In genomic region chr19:4456566-4456842, GRCh38 we compare ENCODE assay signal across 8 cellular contexts. TPM values are rescaled to one million over a fixed set of nuclear protein-coding genes. Genes with fewer than 3 reads are reported as not detected.
DNase-seq lines count a peak whose midpoint lies in the region; ATAC-seq and TF ChIP-seq lines count a peak whose summit lies in the region.

No MANE protein-coding gene starts in this region.

- H3K36me3 Mint-ChIP-seq in activated naive CD8-positive, alpha-beta T cell: no peaks in the 10 kb centered on the region

- TF ChIP-seq CTCF in MM.1S (IDR thresholded peaks at IDR 0.05; ENCODE audit: low read length) (no peak), heart left ventricle (IDR thresholded peaks at IDR 0.05) (no peak), prostate gland (IDR thresholded peaks at IDR 0.05) (no peak)

- peak in 3 of 4 donors; percentile 4 to 30 (median 13) for ATAC-seq in heart left ventricle

- H2AFZ ChIP-seq in MM.1S (ENCODE audit: low read length): no peak overlapping the region

- H3K4me3 ChIP-seq in MM.1S (ENCODE audit: low read length) (peak overlapping the region; percentile 76), heart left ventricle (peak overlapping the region; percentile 53 to 96 (median 70)), prostate gland (peak overlapping the region; percentile 74 to 88)

- no peaks in the 10 kb centered on the region for H3K9me3 Mint-ChIP-seq in activated naive CD8-positive, alpha-beta T cell (ENCODE audit: low read depth)

- no peaks in the 10 kb centered on the region for H3K36me3 ChIP-seq in MM.1S (replicated peaks; ENCODE audit: insufficient read depth, low read length)
- H3K36me3 ChIP-seq in heart left ventricle: peaks cover 0 to 35% (median 27%) of the 10 kb centered on the region in 9 donors
- H3K36me3 ChIP-seq in prostate gland: peaks cover 11 to 12% of the 10 kb centered on the region in 2 donors

- no peaks in the 10 kb centered on the region for H3F3A ChIP-seq in MM.1S (ENCODE audit: insufficient read depth, low read length)

- H3K27me3 ChIP-seq in MM.1S (replicated peaks; ENCODE audit: insufficient read depth, low read length) (peaks cover 22% of the 10 kb centered on the region), heart left ventricle (no peaks in the 10 kb centered on the region), prostate gland (replicated peaks; ENCODE audit: insufficient read depth) (no peaks in the 10 kb centered on the region)

- H3K4me1 ChIP-seq in MM.1S (ENCODE audit: low read length) (peaks cover 7% of the 10 kb centered on the region), heart left ventricle (peaks cover 0 to 33% (median 20%) of the 10 kb centered on the region in 12 donors), prostate gland (replicated peaks) (peaks cover 17% of the 10 kb centered on the region)

- no peaks in the 10 kb centered on the region for H3K9me3 ChIP-seq in MM.1S (replicated peaks; ENCODE audit: insufficient read depth, low read length)
- no peaks in the 10 kb centered on the region for H3K9me3 ChIP-seq in heart left ventricle
- H3K9me3 ChIP-seq in prostate gland: no peaks in the 10 kb centered on the region

- H3K4me3 Mint-ChIP-seq in activated naive CD8-positive, alpha-beta T cell: peak overlapping the region; percentile 87

- peak; percentile 78 for DNase-seq in Daoy (ENCODE audit: low read depth)
- DNase-seq in MM.1S: no peak
- peak in 1 of 5 donors; percentile 42 for DNase-seq in heart left ventricle
- no peak for DNase-seq in prostate gland (ENCODE audit: low spot score)
- no peak for DNase-seq in NCI-H146 (lab: John Stamatoyannopoulos, UW)
- DNase-seq in activated CD4-positive, CD25-positive, alpha-beta regulatory T cell treated with anti-CD3 and anti-CD28 coated beads, Interleukin-2, amount 50 U/mL, for 72 hours: no peak
- no peak for DNase-seq in cerebellar nuclear complex (lab: John Stamatoyannopoulos, UW)

- peak overlapping the region; percentile 62 for H3K27ac Mint-ChIP-seq in activated naive CD8-positive, alpha-beta T cell

- peak overlapping the region; percentile 94 for H3K4me2 ChIP-seq in MM.1S (ENCODE audit: low read depth, low read length)

- peaks cover 18% of the 10 kb centered on the region for H3K4me1 Mint-ChIP-seq in activated naive CD8-positive, alpha-beta T cell (ENCODE audit: low read depth)

- intact Hi-C loops in heart left ventricle (cut with DNase I) (loop anchor here in 2 of 10 donors (2.0 to 10.0 kb wide), 3 partner anchors 52 to 511 kb away; partner anchors contain the start of genes SH3GL1 (in 2 of the 2), CHAF1A (in 1 of the 2) and KDM4B (in 1 of the 2)), prostate gland (cut with DNase I) (loop anchor here (5.0 kb wide), 1 partner anchor 54 kb away; the partner anchor contains the start of genes CHAF1A and SH3GL1)

- peak overlapping the region; percentile 53; the same call in 1 of the 2 replicates for H3K9ac ChIP-seq in MM.1S (ENCODE audit: low read length)

- no peaks in the 10 kb centered on the region for H3K27me3 Mint-ChIP-seq in activated naive CD8-positive, alpha-beta T cell

- H3K27ac ChIP-seq in MM.1S (ENCODE audit: low read length): no peak overlapping the region
- peak overlapping the region in 11 of 12 donors; percentile 30 to 96 (median 89) for H3K27ac ChIP-seq in heart left ventricle
- peak overlapping the region; percentile 84 to 93 for H3K27ac ChIP-seq in prostate gland

- WGBS in heart left ventricle, 4 donors: 1 to 6% (median 3%) methylated on average over 8 of the region's 8 CpGs
- WGBS in prostate gland: under 1% methylated on average over 8 of the region's 8 CpGs

- TF ChIP-seq POLR2A in heart left ventricle (IDR thresholded peaks at IDR 0.05) (no peak), prostate gland (IDR thresholded peaks at IDR 0.05) (no peak)

- no peaks in the 10 kb centered on the region for H3K9me2 ChIP-seq in MM.1S (replicated peaks; ENCODE audit: insufficient read depth, low read length)

- H3K79me2 ChIP-seq in MM.1S (ENCODE audit: low read length): peaks cover 18% of the 10 kb centered on the region

- H4K20me1 ChIP-seq in MM.1S (ENCODE audit: insufficient read depth, low read length): no peaks in the 10 kb centered on the region

RNA-seq across cellular contexts. Expression of gene UBXN6, which starts 1.1 kb away (rescaled TPM):
- 57.9 and 72.7 TPM in 2 replicates for total RNA-seq in Daoy (2014; rRNA removed; shearing (Covaris generic))
- total RNA-seq in heart left ventricle (100 to 1,000 TPM in 6 of 9 donors, 10 to 100 TPM in 3; 75.1 to 128 (median 109) TPM), prostate gland (100 to 1,000 TPM in 1 of 2 donors, 10 to 100 TPM in 1; 82.7 to 199 TPM)
- 100 to 1,000 TPM; 127 to 137 TPM for polyA plus RNA-seq in heart left ventricle

RNA-seq across cellular contexts. Expression of gene HDGFL2, which starts 15.6 kb away (rescaled TPM):
- total RNA-seq in Daoy (2014; rRNA removed; shearing (Covaris generic)): 57.4 and 79.1 TPM in 2 replicates
- total RNA-seq in heart left ventricle (100 to 1,000 TPM in 1 of 9 donors, 10 to 100 TPM in 8; 20.8 to 235 (median 29.9) TPM), prostate gland (10 to 100 TPM; 40.8 to 61.8 TPM)
- polyA plus RNA-seq in heart left ventricle: 10 to 100 TPM; 30.7 to 38.9 TPM

RNA-seq across cellular contexts. Expression of gene CHAF1A, which starts 54.1 kb away (rescaled TPM):
- 39.7 and 55.8 TPM in 2 replicates for total RNA-seq in Daoy (2014; rRNA removed; shearing (Covaris generic))
- total RNA-seq in heart left ventricle (10 to 100 TPM in 1 of 9 donors, 1 to 10 TPM in 8; 3.0 to 10.7 (median 5.5) TPM), prostate gland (10 to 100 TPM; 13.0 to 18.1 TPM)
- 1 to 10 TPM; 2.9 to 5.6 TPM for polyA plus RNA-seq in heart left ventricle

RNA-seq across cellular contexts. Expression of gene SH3GL1, which starts 56.2 kb away (rescaled TPM):
- total RNA-seq in Daoy (2014; rRNA removed; shearing (Covaris generic)): 44.3 and 52.8 TPM in 2 replicates
- total RNA-seq in heart left ventricle (10 to 100 TPM; 14.4 to 43.6 (median 22.2) TPM), prostate gland (10 to 100 TPM; 35.4 to 54.7 TPM)
- 10 to 100 TPM; 17.3 to 43.3 TPM for polyA plus RNA-seq in heart left ventricle
